In genomic region chr5:142655339-142656267, GRCh38 we compare ENCODE assay signal across 1 cellular context.
TF ChIP-seq lines count a peak whose summit lies in the region.

No MANE protein-coding gene starts in this region.

TF ChIP-seq in HepG2, 621 proteins besides CTCF, POLR2A, EP300 and RAD21 (continued from another document and continues in another):
- TF ChIP-seq ZNF121 (CRISPR knock-in tag; IDR thresholded peaks at IDR 0.05) (no peak), ZNF546 (CRISPR knock-in tag; conservative IDR thresholded peaks at IDR 0.05) (no peak), XRCC5 (optimal IDR thresholded peaks at IDR 0.05; ENCODE audit: low read length) (peak; percentile 88), MEF2D (CRISPR knock-in tag; IDR thresholded peaks at IDR 0.05) (0 out of 2 replicates have a peak, but pooled peaks have one; percentile 27), ZNF367 (CRISPR knock-in tag; IDR thresholded peaks at IDR 0.05; ENCODE audit: borderline replicate concordance) (no peak), SMAD1 (CRISPR knock-in tag; IDR thresholded peaks at IDR 0.05; ENCODE audit: borderline replicate concordance, low read depth) (no peak), FOXJ3 (CRISPR knock-in tag; IDR thresholded peaks at IDR 0.05; ENCODE audit: borderline replicate concordance) (no peak), NFE2L2 (IDR thresholded peaks at IDR 0.05; ENCODE audit: low read length) (no peak), HOXA5 (CRISPR knock-in tag; IDR thresholded peaks at IDR 0.05) (0 out of 2 replicates have a peak, but pooled peaks have one; percentile 33), KDM4B (CRISPR knock-in tag; IDR thresholded peaks at IDR 0.05) (no peak), TRIM22 (IDR thresholded peaks at IDR 0.05) (no peak), ZNF496 (CRISPR knock-in tag; IDR thresholded peaks at IDR 0.05; ENCODE audit: insufficient replicate concordance) (no peak), KDM3A (CRISPR knock-in tag; IDR thresholded peaks at IDR 0.05; ENCODE audit: low read depth) (0 out of 2 replicates have a peak, but pooled peaks have one; percentile 58), ZNF597 (CRISPR knock-in tag; IDR thresholded peaks at IDR 0.05) (no peak), TRIM24 (CRISPR knock-in tag; IDR thresholded peaks at IDR 0.05) (no peak), RARA (CRISPR knock-in tag; IDR thresholded peaks at IDR 0.05) (no peak), ZNF790 (CRISPR knock-in tag; IDR thresholded peaks at IDR 0.05; ENCODE audit: borderline replicate concordance) (no peak), NFKB2 (CRISPR knock-in tag; IDR thresholded peaks at IDR 0.05; ENCODE audit: borderline replicate concordance) (no peak; the same call in 1 of the 2 replicates), ISL2 (CRISPR knock-in tag; IDR thresholded peaks at IDR 0.05) (no peak), ZNF678 (CRISPR knock-in tag; IDR thresholded peaks at IDR 0.05) (no peak), DNMT1 (CRISPR knock-in tag; IDR thresholded peaks at IDR 0.05) (no peak), GABPB1 (CRISPR knock-in tag; IDR thresholded peaks at IDR 0.05) (peak; percentile 41; the same call in 1 of the 2 replicates), PRMT3 (CRISPR knock-in tag; IDR thresholded peaks at IDR 0.05; ENCODE audit: borderline replicate concordance, low read depth) (no peak), RELA (CRISPR knock-in tag; IDR thresholded peaks at IDR 0.05) (0 out of 2 replicates have a peak, but pooled peaks have one; percentile 70), MIXL1 (CRISPR knock-in tag; IDR thresholded peaks at IDR 0.05) (peak; percentile 60; the same call in 1 of the 2 replicates), ZNF446 (CRISPR knock-in tag; IDR thresholded peaks at IDR 0.05) (no peak), DRAP1 (CRISPR knock-in tag; IDR thresholded peaks at IDR 0.05) (no peak), ADNP (CRISPR knock-in tag; IDR thresholded peaks at IDR 0.05) (no peak), ZNF883 (CRISPR knock-in tag; IDR thresholded peaks at IDR 0.05; ENCODE audit: not compliant biosample characterization) (no peak), KAT8 (CRISPR knock-in tag; IDR thresholded peaks at IDR 0.05) (peak; percentile 40; the same call in 1 of the 2 replicates), KLF16 (CRISPR knock-in tag; IDR thresholded peaks at IDR 0.05) (0 out of 4 replicates have a peak, but pooled peaks of 1 of the 2 experiments have one; percentile 49), SSRP1 (CRISPR knock-in tag; IDR thresholded peaks at IDR 0.05) (no peak), KDM2A (CRISPR knock-in tag; IDR thresholded peaks at IDR 0.05; ENCODE audit: borderline replicate concordance, low read depth) (peak; percentile 58; the same call in 1 of the 2 replicates), RBM22 (optimal IDR thresholded peaks at IDR 0.05; ENCODE audit: low read length) (no peak), ZNF589 (CRISPR knock-in tag; conservative IDR thresholded peaks at IDR 0.05) (no peak), ZKSCAN1 (IDR thresholded peaks at IDR 0.05; ENCODE audit: low read length) (no peak), ZBTB34 (CRISPR knock-in tag; IDR thresholded peaks at IDR 0.05) (no peak), SMAD9 (CRISPR knock-in tag; IDR thresholded peaks at IDR 0.05) (no peak), RXRA (CRISPR knock-in tag; IDR thresholded peaks at IDR 0.05) (0 out of 2 replicates have a peak, but pooled peaks have one; percentile 17), ZNF235 (CRISPR knock-in tag; IDR thresholded peaks at IDR 0.05; ENCODE audit: borderline replicate concordance) (no peak), BRF2 (CRISPR knock-in tag; IDR thresholded peaks at IDR 0.05) (no peak), CSRNP2 (CRISPR knock-in tag; conservative IDR thresholded peaks at IDR 0.05; ENCODE audit: low read depth) (no peak)
- TF ChIP-seq, protein P1, sequence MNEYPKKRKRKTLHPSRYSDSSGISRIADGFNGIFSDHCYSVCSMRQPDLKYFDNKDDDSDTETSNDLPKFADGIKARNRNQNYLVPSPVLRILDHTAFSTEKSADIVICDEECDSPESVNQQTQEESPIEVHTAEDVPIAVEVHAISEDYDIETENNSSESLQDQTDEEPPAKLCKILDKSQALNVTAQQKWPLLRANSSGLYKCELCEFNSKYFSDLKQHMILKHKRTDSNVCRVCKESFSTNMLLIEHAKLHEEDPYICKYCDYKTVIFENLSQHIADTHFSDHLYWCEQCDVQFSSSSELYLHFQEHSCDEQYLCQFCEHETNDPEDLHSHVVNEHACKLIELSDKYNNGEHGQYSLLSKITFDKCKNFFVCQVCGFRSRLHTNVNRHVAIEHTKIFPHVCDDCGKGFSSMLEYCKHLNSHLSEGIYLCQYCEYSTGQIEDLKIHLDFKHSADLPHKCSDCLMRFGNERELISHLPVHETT (CRISPR knock-in tag; conservative IDR thresholded peaks at IDR 0.05) = no peak
- TF ChIP-seq, protein P2, sequence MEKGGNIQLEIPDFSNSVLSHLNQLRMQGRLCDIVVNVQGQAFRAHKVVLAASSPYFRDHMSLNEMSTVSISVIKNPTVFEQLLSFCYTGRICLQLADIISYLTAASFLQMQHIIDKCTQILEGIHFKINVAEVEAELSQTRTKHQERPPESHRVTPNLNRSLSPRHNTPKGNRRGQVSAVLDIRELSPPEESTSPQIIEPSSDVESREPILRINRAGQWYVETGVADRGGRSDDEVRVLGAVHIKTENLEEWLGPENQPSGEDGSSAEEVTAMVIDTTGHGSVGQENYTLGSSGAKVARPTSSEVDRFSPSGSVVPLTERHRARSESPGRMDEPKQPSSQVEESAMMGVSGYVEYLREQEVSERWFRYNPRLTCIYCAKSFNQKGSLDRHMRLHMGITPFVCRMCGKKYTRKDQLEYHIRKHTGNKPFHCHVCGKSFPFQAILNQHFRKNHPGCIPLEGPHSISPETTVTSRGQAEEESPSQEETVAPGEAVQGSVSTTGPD (CRISPR knock-in tag; IDR thresholded peaks at IDR 0.05) = no peak
- TF ChIP-seq, protein P3, sequence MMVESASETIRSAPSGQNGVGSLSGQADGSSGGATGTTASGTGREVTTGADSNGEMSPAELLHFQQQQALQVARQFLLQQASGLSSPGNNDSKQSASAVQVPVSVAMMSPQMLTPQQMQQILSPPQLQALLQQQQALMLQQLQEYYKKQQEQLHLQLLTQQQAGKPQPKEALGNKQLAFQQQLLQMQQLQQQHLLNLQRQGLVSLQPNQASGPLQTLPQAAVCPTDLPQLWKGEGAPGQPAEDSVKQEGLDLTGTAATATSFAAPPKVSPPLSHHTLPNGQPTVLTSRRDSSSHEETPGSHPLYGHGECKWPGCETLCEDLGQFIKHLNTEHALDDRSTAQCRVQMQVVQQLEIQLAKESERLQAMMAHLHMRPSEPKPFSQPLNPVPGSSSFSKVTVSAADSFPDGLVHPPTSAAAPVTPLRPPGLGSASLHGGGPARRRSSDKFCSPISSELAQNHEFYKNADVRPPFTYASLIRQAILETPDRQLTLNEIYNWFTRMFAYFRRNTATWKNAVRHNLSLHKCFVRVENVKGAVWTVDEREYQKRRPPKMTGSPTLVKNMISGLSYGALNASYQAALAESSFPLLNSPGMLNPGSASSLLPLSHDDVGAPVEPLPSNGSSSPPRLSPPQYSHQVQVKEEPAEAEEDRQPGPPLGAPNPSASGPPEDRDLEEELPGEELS (CRISPR knock-in tag; IDR thresholded peaks at IDR 0.05) = peak; percentile 50
- TF ChIP-seq, protein P4, sequence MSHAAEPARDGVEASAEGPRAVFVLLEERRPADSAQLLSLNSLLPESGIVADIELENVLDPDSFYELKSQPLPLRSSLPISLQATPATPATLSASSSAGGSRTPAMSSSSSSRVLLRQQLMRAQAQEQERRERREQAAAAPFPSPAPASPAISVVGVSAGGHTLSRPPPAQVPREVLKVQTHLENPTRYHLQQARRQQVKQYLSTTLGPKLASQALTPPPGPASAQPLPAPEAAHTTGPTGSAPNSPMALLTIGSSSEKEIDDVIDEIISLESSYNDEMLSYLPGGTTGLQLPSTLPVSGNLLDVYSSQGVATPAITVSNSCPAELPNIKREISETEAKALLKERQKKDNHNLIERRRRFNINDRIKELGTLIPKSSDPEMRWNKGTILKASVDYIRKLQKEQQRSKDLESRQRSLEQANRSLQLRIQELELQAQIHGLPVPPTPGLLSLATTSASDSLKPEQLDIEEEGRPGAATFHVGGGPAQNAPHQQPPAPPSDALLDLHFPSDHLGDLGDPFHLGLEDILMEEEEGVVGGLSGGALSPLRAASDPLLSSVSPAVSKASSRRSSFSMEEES (CRISPR knock-in tag; IDR thresholded peaks at IDR 0.05) = peak; percentile 25; the same call in 1 of the 2 replicates
- TF ChIP-seq, protein P5, sequence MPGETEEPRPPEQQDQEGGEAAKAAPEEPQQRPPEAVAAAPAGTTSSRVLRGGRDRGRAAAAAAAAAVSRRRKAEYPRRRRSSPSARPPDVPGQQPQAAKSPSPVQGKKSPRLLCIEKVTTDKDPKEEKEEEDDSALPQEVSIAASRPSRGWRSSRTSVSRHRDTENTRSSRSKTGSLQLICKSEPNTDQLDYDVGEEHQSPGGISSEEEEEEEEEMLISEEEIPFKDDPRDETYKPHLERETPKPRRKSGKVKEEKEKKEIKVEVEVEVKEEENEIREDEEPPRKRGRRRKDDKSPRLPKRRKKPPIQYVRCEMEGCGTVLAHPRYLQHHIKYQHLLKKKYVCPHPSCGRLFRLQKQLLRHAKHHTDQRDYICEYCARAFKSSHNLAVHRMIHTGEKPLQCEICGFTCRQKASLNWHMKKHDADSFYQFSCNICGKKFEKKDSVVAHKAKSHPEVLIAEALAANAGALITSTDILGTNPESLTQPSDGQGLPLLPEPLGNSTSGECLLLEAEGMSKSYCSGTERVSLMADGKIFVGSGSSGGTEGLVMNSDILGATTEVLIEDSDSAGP (CRISPR knock-in tag; IDR thresholded peaks at IDR 0.05; ENCODE audit: borderline replicate concordance) = 0 out of 2 replicates have a peak, but pooled peaks have one; percentile 27
- TF ChIP-seq, protein P6, sequence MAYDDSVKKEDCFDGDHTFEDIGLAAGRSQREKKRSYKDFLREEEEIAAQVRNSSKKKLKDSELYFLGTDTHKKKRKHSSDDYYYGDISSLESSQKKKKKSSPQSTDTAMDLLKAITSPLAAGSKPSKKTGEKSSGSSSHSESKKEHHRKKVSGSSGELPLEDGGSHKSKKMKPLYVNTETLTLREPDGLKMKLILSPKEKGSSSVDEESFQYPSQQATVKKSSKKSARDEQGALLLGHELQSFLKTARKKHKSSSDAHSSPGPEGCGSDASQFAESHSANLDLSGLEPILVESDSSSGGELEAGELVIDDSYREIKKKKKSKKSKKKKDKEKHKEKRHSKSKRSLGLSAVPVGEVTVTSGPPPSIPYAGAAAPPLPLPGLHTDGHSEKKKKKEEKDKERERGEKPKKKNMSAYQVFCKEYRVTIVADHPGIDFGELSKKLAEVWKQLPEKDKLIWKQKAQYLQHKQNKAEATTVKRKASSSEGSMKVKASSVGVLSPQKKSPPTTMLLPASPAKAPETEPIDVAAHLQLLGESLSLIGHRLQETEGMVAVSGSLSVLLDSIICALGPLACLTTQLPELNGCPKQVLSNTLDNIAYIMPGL (CRISPR knock-in tag; IDR thresholded peaks at IDR 0.05; ENCODE audit: borderline replicate concordance in 1 of 2, low read depth in 1 of 2) = peak in 1 of 2 experiments; percentile 82; a peak in 2 of 4 replicates
- TF ChIP-seq, protein P7, sequence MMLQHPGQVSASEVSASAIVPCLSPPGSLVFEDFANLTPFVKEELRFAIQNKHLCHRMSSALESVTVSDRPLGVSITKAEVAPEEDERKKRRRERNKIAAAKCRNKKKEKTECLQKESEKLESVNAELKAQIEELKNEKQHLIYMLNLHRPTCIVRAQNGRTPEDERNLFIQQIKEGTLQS (CRISPR knock-in tag; IDR thresholded peaks at IDR 0.05) = no peak
